1 cellular context compared by ENCODE assay signal in the genomic region with DNA sequence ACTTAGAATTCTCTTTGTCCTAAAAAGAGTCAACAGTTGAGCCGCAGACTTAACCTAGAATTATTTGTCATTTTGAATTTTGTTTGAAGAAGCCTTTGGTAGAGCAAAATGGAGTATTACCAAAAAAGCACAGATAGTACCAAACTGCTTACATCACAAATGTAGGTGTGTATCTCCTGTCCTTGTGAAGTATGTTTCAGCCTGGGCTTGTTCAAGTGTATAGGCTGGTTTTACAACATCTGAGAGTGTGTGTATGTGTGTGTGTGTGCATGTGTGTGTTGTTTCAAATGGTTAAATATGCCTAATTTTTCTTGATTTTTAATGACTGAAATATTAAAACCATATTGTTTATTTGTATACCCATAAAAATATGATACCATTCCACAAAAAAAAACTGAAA.
TF ChIP-seq lines count a peak whose summit lies in the region.

No MANE protein-coding gene starts in this region.

TF ChIP-seq in GM12878, 131 proteins besides CTCF, POLR2A, EP300 and RAD21 (continued from another document):
- TF ChIP-seq BHLHE40 (IDR thresholded peaks at IDR 0.05; ENCODE audit: borderline replicate concordance in 1 of 2, low read depth in 2 of 2, low read length in 1 of 2) (no peak), NR2C2 (IDR thresholded peaks at IDR 0.05; ENCODE audit: borderline replicate concordance, control insufficient read depth, insufficient read length, low read depth) (no peak), IKZF2 (IDR thresholded peaks at IDR 0.05) (no peak), BCL11A (IDR thresholded peaks at IDR 0.05; ENCODE audit: low read depth, low read length) (no peak)
- TF ChIP-seq, protein P1, sequence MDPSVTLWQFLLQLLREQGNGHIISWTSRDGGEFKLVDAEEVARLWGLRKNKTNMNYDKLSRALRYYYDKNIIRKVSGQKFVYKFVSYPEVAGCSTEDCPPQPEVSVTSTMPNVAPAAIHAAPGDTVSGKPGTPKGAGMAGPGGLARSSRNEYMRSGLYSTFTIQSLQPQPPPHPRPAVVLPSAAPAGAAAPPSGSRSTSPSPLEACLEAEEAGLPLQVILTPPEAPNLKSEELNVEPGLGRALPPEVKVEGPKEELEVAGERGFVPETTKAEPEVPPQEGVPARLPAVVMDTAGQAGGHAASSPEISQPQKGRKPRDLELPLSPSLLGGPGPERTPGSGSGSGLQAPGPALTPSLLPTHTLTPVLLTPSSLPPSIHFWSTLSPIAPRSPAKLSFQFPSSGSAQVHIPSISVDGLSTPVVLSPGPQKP (IDR thresholded peaks at IDR 0.05; ENCODE audit: low read depth, low read length): no peak
